In genomic region chr22:44819966-44820631, GRCh38 we compare ENCODE assay signal across 13 cellular contexts.
DNase-seq lines count a peak whose midpoint lies in the region; ATAC-seq and TF ChIP-seq lines count a peak whose summit lies in the region.
"Had no signal": no experiment of that assay in that cellular context is flagged by ENCODE, and none has a peak within 500 bp of the region (broad histone marks: within the 10 kb centered on the region; RNA-seq: fewer than 3 reads in every experiment).

No MANE protein-coding gene starts in this region.

- H3K4me1 ChIP-seq in left ventricle myocardium inferior (no peaks in the 10 kb centered on the region), IMR-90 (ENCODE audit: control insufficient read depth, insufficient read depth, low read length) (no peaks in the 10 kb centered on the region), spleen (peaks cover 0 to 9% (median 5%) of the 10 kb centered on the region in 6 donors)
- H3K4me1 ChIP-seq: gastroesophageal sphincter, upper lobe of right lung had no signal

- no peaks in the 10 kb centered on the region for H3K79me1 ChIP-seq in IMR-90 (ENCODE audit: low read depth in 1 of 2, low read length in 2 of 2)

- H3K14ac ChIP-seq in IMR-90 (replicated peaks; ENCODE audit: low read depth, low read length): no peak overlapping the region

- H3K4me3 ChIP-seq in left ventricle myocardium inferior (no peak overlapping the region), IMR-90 (ENCODE audit: insufficient read depth, low read depth, low read length) (no peak overlapping the region), spleen (no peak overlapping the region)
- H3K4me3 ChIP-seq: gastroesophageal sphincter, hepatocyte, suprapubic skin, upper lobe of right lung had no signal

- H2BK20ac ChIP-seq in IMR-90 (ENCODE audit: low read depth, low read length): no peak overlapping the region

- TF ChIP-seq CTCF in left ventricle myocardium inferior (IDR thresholded peaks at IDR 0.05; ENCODE audit: borderline replicate concordance) (no peak), IMR-90 (conservative IDR thresholded peaks at IDR 0.05; ENCODE audit: low read depth, low read length) (no peak), spleen (IDR thresholded peaks at IDR 0.05 in 8 of 11, conservative IDR thresholded peaks at IDR 0.05 in 3 of 11) (no peak)

- POLR2A ChIA-PET in IMR-90 (lab: Charles Lee; ENCODE audit: unreplicated experiment): no interaction called here

- BruUV-seq in IMR-90 (replicated peaks; lab: Mats Ljungman, UMichigan): no TSS peak

- H3K4me2 ChIP-seq in IMR-90 (ENCODE audit: low read depth, low read length): no peak overlapping the region
- H3K4me2 ChIP-seq: hepatocyte had no signal

- H2BK5ac ChIP-seq in IMR-90 (ENCODE audit: low read depth, low read length, poor library complexity, severe bottlenecking): no peak overlapping the region

- no peak overlapping the region for H3K4ac ChIP-seq in IMR-90 (ENCODE audit: low read depth, low read length)

- CTCF ChIA-PET in IMR-90 (lab: Yijun Ruan, JAX): no interaction called here

- H3K56ac ChIP-seq in IMR-90 (ENCODE audit: extremely low read depth, insufficient read depth, low read length): no peak overlapping the region

- H3K27ac ChIP-seq in left ventricle myocardium inferior (replicated peaks): no peak overlapping the region
- H3K27ac ChIP-seq in IMR-90 (ENCODE audit: insufficient read depth, low read length): no peak overlapping the region
- H3K27ac ChIP-seq in spleen: no peak overlapping the region
- H3K27ac ChIP-seq: gastroesophageal sphincter, hepatocyte, suprapubic skin, upper lobe of right lung had no signal

- H3K18ac ChIP-seq in IMR-90 (ENCODE audit: low read depth, low read length): no peak overlapping the region

- H2AFZ ChIP-seq in IMR-90 (replicated peaks; ENCODE audit: low read length, poor library complexity): no peak overlapping the region
- H2AFZ ChIP-seq: hepatocyte had no signal

- ATAC-seq in left cardiac atrium: peak in 1 of 2 donors; percentile 15
- no peak for ATAC-seq in IMR-90 (ENCODE audit: low read depth)
- ATAC-seq in HG02798 (IDR thresholded peaks at IDR 0.05; ENCODE audit: poor library complexity, unreplicated experiment): no peak

- H3K9me1 ChIP-seq in IMR-90 (ENCODE audit: insufficient read depth, low read length): no peaks in the 10 kb centered on the region

- peak overlapping the region; percentile 42 for H2AK9ac ChIP-seq in IMR-90 (replicated peaks; ENCODE audit: low read depth, low read length, poor library complexity)

- no peak overlapping the region for H4K8ac ChIP-seq in IMR-90 (ENCODE audit: low read depth in 2 of 2, low read length in 2 of 2)

- H4K91ac ChIP-seq in IMR-90 (ENCODE audit: insufficient read depth, low read depth, low read length): no peak overlapping the region

- H4K5ac ChIP-seq in IMR-90 (ENCODE audit: low read depth, low read length): no peak overlapping the region

- H3K36me3 ChIP-seq in left ventricle myocardium inferior (no peaks in the 10 kb centered on the region), IMR-90 (ENCODE audit: control insufficient read depth, insufficient read depth, low read length) (no peaks in the 10 kb centered on the region), spleen (peaks cover 0 to 24% (median 0%) of the 10 kb centered on the region in 6 donors)
- H3K36me3 ChIP-seq: gastroesophageal sphincter, suprapubic skin, upper lobe of right lung had no signal

- H4K20me1 ChIP-seq in IMR-90 (ENCODE audit: insufficient read depth, low read length): no peaks in the 10 kb centered on the region

- no peak overlapping the region for H2BK15ac ChIP-seq in IMR-90 (ENCODE audit: low read depth, low read length)

- no peak overlapping the region for H2BK120ac ChIP-seq in IMR-90 (ENCODE audit: low read depth, low read length)

- peak; percentile 12 for DNase-seq in left cardiac atrium
- DNase-seq in left ventricle myocardium inferior: no peak
- no peak for DNase-seq in IMR-90
- peak; percentile 13 for DNase-seq in iPS-NIHi11 (ENCODE audit: low spot score)
- DNase-seq in spleen: peak; percentile 52
- no peak for DNase-seq in NCI-H1436 (lab: John Stamatoyannopoulos, UW)
- DNase-seq in globus pallidus (ENCODE audit: low spot score): no peak
- DNase-seq: GOT3 had no signal

- 53% methylated on average over 5 of the region's 18 CpGs; no CpG with 5 or more reads in 1 of the 2 experiments for WGBS in IMR-90 (ENCODE audit: extremely low coverage in 2 of 2, insufficient read length in 1 of 2), 2 experiments
- WGBS in spleen, 5 donors: 70 to 82% (median 73%) methylated on average over 7 to 18 of the region's 18 CpGs

- in situ Hi-C loops in IMR-90 (cut with MboI; ENCODE audit: low sequenced_read_pairs): loop anchor here (10.0 kb wide), 2 partner anchors 65 to 275 kb away; no protein-coding TSS in a partner anchor

- no peak overlapping the region for H2AK5ac ChIP-seq in IMR-90 (ENCODE audit: low read depth, low read length)

- intact Hi-C loops in left cardiac atrium (cut with DNase I) (loop anchor here (5.0 to 10.0 kb wide), 2 partner anchors 275 to 277 kb away; no protein-coding TSS in a partner anchor), left ventricle myocardium inferior (cut with micrococcal nuclease) (no loop called here), IMR-90 (cut with micrococcal nuclease) (loop anchor here (1.0 kb wide), 1 partner anchor 276 kb away; no protein-coding TSS in a partner anchor), spleen (cut with DNase I; ENCODE audit: low total_unique reads) (no loop called here)

- TF ChIP-seq RAD21 in IMR-90 (IDR thresholded peaks at IDR 0.05; ENCODE audit: low read length): no peak

- dilution Hi-C loops in IMR-90 (cut with HindIII; ENCODE audit: low sequenced_read_pairs, unreplicated experiment): no loop called here

- H3K27me3 ChIP-seq in left ventricle myocardium inferior (ENCODE audit: low read depth) (peaks cover 69% of the 10 kb centered on the region), IMR-90 (ENCODE audit: control insufficient read depth, insufficient read depth, low read length) (peaks cover 24% of the 10 kb centered on the region), spleen (replicated peaks in 1 of 7) (peaks cover 0 to 6% (median 0%) of the 10 kb centered on the region in 7 donors)
- H3K27me3 ChIP-seq: hepatocyte, suprapubic skin had no signal

- H3K9me3 ChIP-seq in left ventricle myocardium inferior (replicated peaks) (no peaks in the 10 kb centered on the region), IMR-90 (ENCODE audit: control insufficient read depth, insufficient read depth, low read length) (no peaks in the 10 kb centered on the region), spleen (no peaks in the 10 kb centered on the region)
- H3K9me3 ChIP-seq: gastroesophageal sphincter, suprapubic skin, upper lobe of right lung had no signal

- TF ChIP-seq POLR2A in IMR-90 (IDR thresholded peaks at IDR 0.05; ENCODE audit: low read depth, low read length) (no peak), spleen (IDR thresholded peaks at IDR 0.05) (no peak)

- no peak overlapping the region for H3K23ac ChIP-seq in IMR-90 (ENCODE audit: low read depth, low read length)

- H3K9ac ChIP-seq in IMR-90 (ENCODE audit: low read depth, low read length): no peak overlapping the region

TF ChIP-seq in IMR-90, 13 proteins besides CTCF, POLR2A, EP300 and RAD21:
- TF ChIP-seq MXI1 (IDR thresholded peaks at IDR 0.05; ENCODE audit: borderline replicate concordance, low read depth, low read length): no peak
- TF ChIP-seq FOS (IDR thresholded peaks at IDR 0.05; ENCODE audit: low read depth, low read length): no peak
- TF ChIP-seq NFE2L2 (IDR thresholded peaks at IDR 0.05; ENCODE audit: low read depth, low read length): no peak
- TF ChIP-seq CEBPB (IDR thresholded peaks at IDR 0.05; ENCODE audit: low read depth, low read length): no peak
- TF ChIP-seq RFX5 (IDR thresholded peaks at IDR 0.05; ENCODE audit: low read depth, low read length): no peak

Comparison
In these comparisons a context has a peak if more than half of its experiments do, and no peak if none do; other contexts are left out.
1. DNase-seq: peak in left cardiac atrium (single experiment), iPS-NIHi11 (single experiment) and spleen (single experiment); none in left ventricle myocardium inferior (single experiment), IMR-90 (single experiment), NCI-H1436 (single experiment) and globus pallidus (single experiment).
2. intact Hi-C loops: an anchor here in left cardiac atrium (5.0 to 10.0 kb wide) and IMR-90 (1.0 kb wide); none called in left ventricle myocardium inferior and spleen.